1 cellular context compared by ENCODE assay signal in genomic region chr20:40887100-40887499, GRCh38.
A peak's percentile ranks its signal among the peaks of the same experiment; 100 is the strongest.
TF ChIP-seq lines count a peak whose summit lies in the region.

No MANE protein-coding gene starts in this region.

TF ChIP-seq in HepG2, 621 proteins besides CTCF, POLR2A, EP300 and RAD21 (continued from another document and continues in another):
- TF ChIP-seq, protein P1, sequence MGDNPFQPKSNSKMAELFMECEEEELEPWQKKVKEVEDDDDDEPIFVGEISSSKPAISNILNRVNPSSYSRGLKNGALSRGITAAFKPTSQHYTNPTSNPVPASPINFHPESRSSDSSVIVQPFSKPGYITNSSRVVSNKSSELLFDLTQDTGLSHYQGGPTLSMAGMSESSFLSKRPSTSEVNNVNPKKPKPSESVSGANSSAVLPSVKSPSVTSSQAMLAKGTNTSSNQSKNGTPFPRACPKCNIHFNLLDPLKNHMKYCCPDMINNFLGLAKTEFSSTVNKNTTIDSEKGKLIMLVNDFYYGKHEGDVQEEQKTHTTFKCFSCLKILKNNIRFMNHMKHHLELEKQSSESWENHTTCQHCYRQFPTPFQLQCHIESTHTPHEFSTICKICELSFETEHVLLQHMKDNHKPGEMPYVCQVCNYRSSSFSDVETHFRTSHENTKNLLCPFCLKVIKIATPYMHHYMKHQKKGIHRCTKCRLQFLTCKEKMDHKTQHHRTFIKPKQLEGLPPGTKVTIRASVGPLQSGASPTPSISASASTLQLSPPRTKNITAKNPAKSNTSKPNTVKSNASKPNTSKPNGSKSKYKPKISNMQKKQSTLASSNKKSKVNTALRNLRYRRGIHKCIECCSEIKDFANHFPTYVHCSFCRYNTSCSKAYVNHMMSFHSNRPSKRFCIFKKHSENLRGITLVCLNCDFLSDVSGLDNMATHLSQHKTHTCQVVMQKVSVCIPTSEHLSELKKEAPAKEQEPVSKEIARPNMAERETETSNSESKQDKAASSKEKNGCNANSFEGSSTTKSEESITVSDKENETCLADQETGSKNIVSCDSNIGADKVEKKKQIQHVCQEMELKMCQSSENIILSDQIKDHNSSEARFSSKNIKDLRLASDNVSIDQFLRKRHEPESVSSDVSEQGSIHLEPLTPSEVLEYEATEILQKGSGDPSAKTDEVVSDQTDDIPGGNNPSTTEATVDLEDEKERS (CRISPR knock-in tag; IDR thresholded peaks at IDR 0.05), result no peak
- no peak for TF ChIP-seq BCLAF1 (IDR thresholded peaks at IDR 0.05)
- TF ChIP-seq MEIS2 (CRISPR knock-in tag; IDR thresholded peaks at IDR 0.05), result peak; percentile 100
- no peak for TF ChIP-seq CAMTA2 (CRISPR knock-in tag; IDR thresholded peaks at IDR 0.05; ENCODE audit: borderline replicate concordance)
- 0 out of 2 replicates have a peak, but pooled peaks have one; percentile 25 for TF ChIP-seq ZNF777 (CRISPR knock-in tag; IDR thresholded peaks at IDR 0.05)
- TF ChIP-seq ZMYM3 (CRISPR knock-in tag; IDR thresholded peaks at IDR 0.05), result no peak
- peak; percentile 32; the same call in 1 of the 2 replicates for TF ChIP-seq NFYB (CRISPR knock-in tag; IDR thresholded peaks at IDR 0.05)
- TF ChIP-seq RBAK (CRISPR knock-in tag; IDR thresholded peaks at IDR 0.05), result no peak
- TF ChIP-seq ZSCAN20 (CRISPR knock-in tag; IDR thresholded peaks at IDR 0.05; ENCODE audit: borderline replicate concordance), result 0 out of 2 replicates have a peak, but pooled peaks have one; percentile 24
- TF ChIP-seq NCOR1 (IDR thresholded peaks at IDR 0.05; ENCODE audit: borderline replicate concordance, low read length), result no peak
- TF ChIP-seq KDM6A (CRISPR knock-in tag; IDR thresholded peaks at IDR 0.05; ENCODE audit: low read depth), result no peak
- no peak for TF ChIP-seq DPF2 (CRISPR knock-in tag; IDR thresholded peaks at IDR 0.05; ENCODE audit: borderline replicate concordance, low read depth)
- no peak for TF ChIP-seq ZNF703 (CRISPR knock-in tag; IDR thresholded peaks at IDR 0.05; ENCODE audit: borderline replicate concordance)
- 0 out of 2 replicates have a peak, but pooled peaks have one; percentile 20 for TF ChIP-seq KAT8 (CRISPR knock-in tag; IDR thresholded peaks at IDR 0.05)
- 0 out of 2 replicates have a peak, but pooled peaks have one; percentile 10 for TF ChIP-seq SP5 (CRISPR knock-in tag; IDR thresholded peaks at IDR 0.05; ENCODE audit: borderline replicate concordance, low read depth)
- TF ChIP-seq ISL2 (CRISPR knock-in tag; IDR thresholded peaks at IDR 0.05), result 0 out of 2 replicates have a peak, but pooled peaks have one; percentile 46
- TF ChIP-seq MLX (CRISPR knock-in tag; IDR thresholded peaks at IDR 0.05), result no peak
- TF ChIP-seq E2F5 (CRISPR knock-in tag; conservative IDR thresholded peaks at IDR 0.05), result no peak
- 0 out of 2 replicates have a peak, but pooled peaks have one; percentile 12 for TF ChIP-seq ZNF83 (CRISPR knock-in tag; IDR thresholded peaks at IDR 0.05; ENCODE audit: borderline replicate concordance)
- TF ChIP-seq ZNF547 (CRISPR knock-in tag; IDR thresholded peaks at IDR 0.05), result no peak
- TF ChIP-seq UBTF (CRISPR knock-in tag; IDR thresholded peaks at IDR 0.05), result peak; percentile 34; the same call in 1 of the 2 replicates
- 0 out of 2 replicates have a peak, but pooled peaks have one; percentile 50 for TF ChIP-seq ZNF142 (CRISPR knock-in tag; IDR thresholded peaks at IDR 0.05)
- TF ChIP-seq HIC2 (CRISPR knock-in tag; IDR thresholded peaks at IDR 0.05; ENCODE audit: low read depth), result no peak
- TF ChIP-seq YY1 (IDR thresholded peaks at IDR 0.05; ENCODE audit: insufficient read depth, insufficient replicate concordance, low read depth, low read length), result no peak
- 0 out of 2 replicates have a peak, but pooled peaks have one; percentile 24 for TF ChIP-seq ZBTB7B (CRISPR knock-in tag; IDR thresholded peaks at IDR 0.05)
- no peak for TF ChIP-seq SYNCRIP (IDR thresholded peaks at IDR 0.05; ENCODE audit: insufficient read depth, low read depth, low read length)
- peak; percentile 35; the same call in 1 of the 2 replicates for TF ChIP-seq GATAD2A (CRISPR knock-in tag; IDR thresholded peaks at IDR 0.05)
- TF ChIP-seq, protein P2, sequence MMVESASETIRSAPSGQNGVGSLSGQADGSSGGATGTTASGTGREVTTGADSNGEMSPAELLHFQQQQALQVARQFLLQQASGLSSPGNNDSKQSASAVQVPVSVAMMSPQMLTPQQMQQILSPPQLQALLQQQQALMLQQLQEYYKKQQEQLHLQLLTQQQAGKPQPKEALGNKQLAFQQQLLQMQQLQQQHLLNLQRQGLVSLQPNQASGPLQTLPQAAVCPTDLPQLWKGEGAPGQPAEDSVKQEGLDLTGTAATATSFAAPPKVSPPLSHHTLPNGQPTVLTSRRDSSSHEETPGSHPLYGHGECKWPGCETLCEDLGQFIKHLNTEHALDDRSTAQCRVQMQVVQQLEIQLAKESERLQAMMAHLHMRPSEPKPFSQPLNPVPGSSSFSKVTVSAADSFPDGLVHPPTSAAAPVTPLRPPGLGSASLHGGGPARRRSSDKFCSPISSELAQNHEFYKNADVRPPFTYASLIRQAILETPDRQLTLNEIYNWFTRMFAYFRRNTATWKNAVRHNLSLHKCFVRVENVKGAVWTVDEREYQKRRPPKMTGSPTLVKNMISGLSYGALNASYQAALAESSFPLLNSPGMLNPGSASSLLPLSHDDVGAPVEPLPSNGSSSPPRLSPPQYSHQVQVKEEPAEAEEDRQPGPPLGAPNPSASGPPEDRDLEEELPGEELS (CRISPR knock-in tag; IDR thresholded peaks at IDR 0.05), result peak; percentile 73
- TF ChIP-seq TBX2 (CRISPR knock-in tag; IDR thresholded peaks at IDR 0.05; ENCODE audit: borderline replicate concordance), result peak; percentile 39; the same call in 1 of the 2 replicates
- no peak for TF ChIP-seq MTA3 (CRISPR knock-in tag; IDR thresholded peaks at IDR 0.05)
